ENCODE assay signal across 8 cellular contexts in genomic region chr15:79311901-79312553, GRCh38. TPM values are rescaled to one million over a fixed set of nuclear protein-coding genes. Genes with fewer than 3 reads are reported as not detected.
DNase-seq lines count a peak whose midpoint lies in the region; ATAC-seq and TF ChIP-seq lines count a peak whose summit lies in the region.

No MANE protein-coding gene starts in this region.

- H3K4me3 ChIP-seq in ACC112 (ENCODE audit: low read depth, low read length) (peak overlapping the region; percentile 96), astrocyte of the spinal cord (ENCODE audit: low read depth, low read length) (peak overlapping the region; percentile 89)

- DNase-seq in HFFc6 (no peak), astrocyte of the spinal cord (ENCODE audit: low read depth, low spot score) (no peak), memory B cell (ENCODE audit: low spot score in 2 of 2) (no peak), NCI-H187 (lab: John Stamatoyannopoulos, UW) (no peak), hepatic stellate cell (ENCODE audit: low spot score) (no peak), NCI-H2227 treated with DMSO at 0.1 percent for 48 hours (lab: John Stamatoyannopoulos, UW) (no peak)
- no peak for DNase-seq in activated CD8-positive, alpha-beta memory T cell treated with anti-CD3 and anti-CD28 coated beads, Interleukin-2, amount 50 U/mL, for 4 hours

- no peak for ATAC-seq in memory B cell (ENCODE audit: low read depth)

- TF ChIP-seq CTCF in HFFc6 (IDR thresholded peaks at IDR 0.05), result no peak
- TF ChIP-seq CTCF in astrocyte of the spinal cord (IDR thresholded peaks at IDR 0.05; ENCODE audit: low read depth, low read length), result no peak

- H3K27ac ChIP-seq in ACC112 (ENCODE audit: low read depth, low read length), result no peak overlapping the region

- H3K4me1 ChIP-seq in ACC112 (ENCODE audit: control insufficient read depth, insufficient read depth, low read length, unreplicated experiment), result peaks cover 10% of the 10 kb centered on the region

- peaks cover 29% of the 10 kb centered on the region for H3K4me1 Mint-ChIP-seq in HFFc6 (ENCODE audit: low read depth)
- H3K4me1 Mint-ChIP-seq in memory B cell, result peaks cover 29% of the 10 kb centered on the region

- H3K36me3 Mint-ChIP-seq in HFFc6 (ENCODE audit: low read depth) (peaks cover 48% of the 10 kb centered on the region), memory B cell (peaks cover 26% of the 10 kb centered on the region)

- H3K9me3 Mint-ChIP-seq in HFFc6, result no peaks in the 10 kb centered on the region
- H3K9me3 Mint-ChIP-seq in memory B cell, result no peaks in the 10 kb centered on the region

- H3K4me3 Mint-ChIP-seq in HFFc6, result peak overlapping the region; percentile 90
- peak overlapping the region; percentile 94 for H3K4me3 Mint-ChIP-seq in memory B cell

- peaks cover 35% of the 10 kb centered on the region for H3K79me2 ChIP-seq in ACC112 (ENCODE audit: control insufficient read depth, insufficient read depth, low read length, unreplicated experiment)

- H3K27me3 Mint-ChIP-seq in HFFc6 (ENCODE audit: insufficient read depth) (peaks cover 9% of the 10 kb centered on the region), memory B cell (no peaks in the 10 kb centered on the region)

- peak overlapping the region; percentile 38 for H3K27ac Mint-ChIP-seq in HFFc6
- no peak overlapping the region for H3K27ac Mint-ChIP-seq in memory B cell

- in situ Hi-C loops in astrocyte of the spinal cord (cut with HindIII; ENCODE audit: low sequenced_read_pairs), result no loop called here

- H2AFZ ChIP-seq in ACC112 (ENCODE audit: low read length, unreplicated experiment), result peak overlapping the region; percentile 85

- H3K27me3 ChIP-seq in ACC112 (ENCODE audit: insufficient read depth, low read length), result peaks cover 32% of the 10 kb centered on the region

- peaks cover 28% of the 10 kb centered on the region for H3K36me3 ChIP-seq in ACC112 (ENCODE audit: insufficient read depth, low read length)

RNA-seq across cellular contexts. Expression of gene TMED3, which starts 1.1 kb away (rescaled TPM):
- total RNA-seq in HFFc6 (2021; fragmentation: NEBNext Ultra II Directional; extraction: Animal tissue kit (Norgen Biotek cat#: 25700)), result 100 to 1,000 TPM; 135 to 176 (median 154) TPM

RNA-seq across cellular contexts. Expression of gene ANKRD34C, which starts 29.5 kb away (rescaled TPM):
- not detected for total RNA-seq in HFFc6 (2021; fragmentation: NEBNext Ultra II Directional; extraction: Animal tissue kit (Norgen Biotek cat#: 25700))
